Comparison of ENCODE assay signal across 1 cellular context in the genomic region with DNA sequence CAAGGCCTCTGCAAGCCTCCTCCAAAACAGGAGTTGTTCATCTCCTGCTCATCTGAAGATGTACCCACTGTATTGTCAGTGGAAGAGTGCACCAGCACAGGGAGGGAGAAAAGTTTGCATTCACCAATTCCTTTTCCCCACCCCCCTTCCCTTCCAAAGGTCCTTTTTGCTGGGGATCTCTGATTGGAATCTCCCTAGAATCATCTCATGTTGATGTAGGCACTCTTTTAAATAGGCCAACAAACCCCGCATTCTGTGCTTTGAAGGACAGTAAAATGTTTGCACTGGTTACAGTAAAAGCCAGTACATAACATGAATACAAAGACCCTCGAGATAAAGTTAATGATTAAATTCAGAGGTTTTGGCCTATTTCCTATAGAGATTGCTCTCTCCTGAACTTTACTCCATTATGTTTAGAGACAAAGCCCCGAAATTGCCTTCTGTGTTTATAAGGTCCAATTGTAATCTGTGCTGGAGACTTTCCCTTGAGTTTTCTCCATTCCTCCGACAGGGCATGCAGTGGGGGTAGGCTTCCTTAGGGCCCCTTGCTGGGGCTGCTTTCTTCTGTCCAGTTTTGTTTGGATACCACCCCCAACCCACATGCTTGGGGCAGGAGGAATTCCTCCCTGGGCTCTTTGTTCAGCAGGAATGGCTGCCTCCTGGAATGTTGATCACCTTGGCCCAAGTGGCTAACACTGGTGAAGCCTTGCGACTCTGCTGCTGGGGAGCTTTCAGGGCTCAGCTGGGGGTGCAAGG.
TF ChIP-seq lines count a peak whose summit lies in the region.

No MANE protein-coding gene starts in this region.

TF ChIP-seq in WTC11, 78 proteins besides CTCF, POLR2A, EP300 and RAD21 (continued from another document):
- TF ChIP-seq, protein P1, sequence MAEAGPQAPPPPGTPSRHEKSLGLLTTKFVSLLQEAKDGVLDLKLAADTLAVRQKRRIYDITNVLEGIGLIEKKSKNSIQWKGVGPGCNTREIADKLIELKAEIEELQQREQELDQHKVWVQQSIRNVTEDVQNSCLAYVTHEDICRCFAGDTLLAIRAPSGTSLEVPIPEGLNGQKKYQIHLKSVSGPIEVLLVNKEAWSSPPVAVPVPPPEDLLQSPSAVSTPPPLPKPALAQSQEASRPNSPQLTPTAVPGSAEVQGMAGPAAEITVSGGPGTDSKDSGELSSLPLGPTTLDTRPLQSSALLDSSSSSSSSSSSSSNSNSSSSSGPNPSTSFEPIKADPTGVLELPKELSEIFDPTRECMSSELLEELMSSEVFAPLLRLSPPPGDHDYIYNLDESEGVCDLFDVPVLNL (CRISPR knock-in tag; IDR thresholded peaks at IDR 0.05; ENCODE audit: borderline replicate concordance, low read depth): no peak
- no peak for TF ChIP-seq SP1 (CRISPR knock-in tag; conservative IDR thresholded peaks at IDR 0.05)
- peak; percentile 57; the same call in 1 of the 2 replicates for TF ChIP-seq ZNF423 (CRISPR knock-in tag; IDR thresholded peaks at IDR 0.05)
- TF ChIP-seq ZNF532 (CRISPR knock-in tag; IDR thresholded peaks at IDR 0.05; ENCODE audit: borderline replicate concordance): no peak
